8 cellular contexts compared by ENCODE assay signal in the genomic region with DNA sequence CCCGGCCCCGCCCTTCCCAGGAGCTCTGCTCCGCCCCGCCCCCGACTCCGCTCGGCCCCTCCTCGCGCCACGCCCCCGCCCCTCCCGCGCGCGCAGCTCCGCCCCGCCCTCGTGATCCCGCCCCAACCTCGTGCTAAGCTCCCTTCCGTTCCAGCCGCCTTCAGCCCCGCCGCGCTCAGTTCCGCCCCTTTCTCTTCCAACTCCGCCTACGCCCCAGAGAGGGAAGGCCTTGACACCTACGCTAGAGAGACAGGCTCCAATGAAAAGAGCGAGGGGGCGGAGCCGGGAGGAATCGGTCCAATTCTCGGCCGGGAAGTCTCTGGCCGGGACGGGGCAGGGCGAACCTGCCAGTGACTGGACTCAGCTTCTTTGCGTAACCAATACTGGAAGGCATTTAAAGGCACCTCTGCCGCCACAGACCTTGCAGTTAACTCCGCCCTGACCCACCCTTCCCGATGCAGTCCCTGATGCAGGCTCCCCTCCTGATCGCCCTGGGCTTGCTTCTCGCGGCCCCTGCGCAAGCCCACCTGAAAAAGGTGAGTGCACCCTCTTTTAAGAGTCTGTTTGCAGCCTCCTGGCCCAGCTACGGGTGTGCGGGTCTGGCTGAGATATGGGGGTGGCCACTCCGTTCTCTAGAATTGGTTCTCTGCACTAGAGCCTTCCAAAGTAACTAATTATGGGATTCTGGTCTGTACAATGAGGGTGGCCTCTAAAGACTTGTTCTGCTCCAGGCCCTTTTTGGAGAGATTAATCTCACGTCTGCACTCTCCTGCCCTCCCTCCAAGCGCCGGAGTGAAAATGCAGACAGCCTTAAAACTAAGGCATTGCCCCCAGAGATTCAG. TPM values are rescaled to one million over a fixed set of nuclear protein-coding genes. Genes with fewer than 3 reads are reported as not detected.
DNase-seq lines count a peak whose midpoint lies in the region; ATAC-seq and TF ChIP-seq lines count a peak whose summit lies in the region.

A gene (plus strand): TSS at position 424 of the 842 bp plus-strand sequence. CDS start 32 bp downstream, at position 456.

- H3K27ac ChIP-seq in spleen: peak within 1 kb of the TSS; percentile 57 to 94 (median 88)

- H3K9me3 ChIP-seq in spleen: no peaks in the 10 kb centered on the region

- DNase-seq in AG09309 (ENCODE audit: low read depth): peak; percentile 96
- DNase-seq in NCI-H446 (lab: John Stamatoyannopoulos, UW): peak; percentile 94 to 97
- DNase-seq in activated CD4-positive, CD25-positive, alpha-beta regulatory T cell treated with anti-CD3 and anti-CD28 coated beads, Interleukin-2, amount 50 U/mL, for 16 hours (ENCODE audit: low read depth, low spot score): peak; percentile 94
- peak; percentile 95 to 96 for DNase-seq in central memory CD8-positive, alpha-beta T cell (ENCODE audit: low spot score in 2 of 2)
- peak; percentile 99 for DNase-seq in inferior parietal cortex (ENCODE audit: extremely low spot score)
- peak; percentile 100 for DNase-seq in spleen

- peak; percentile 72 to 96 (median 87) for TF ChIP-seq POLR2A in spleen (IDR thresholded peaks at IDR 0.05)

- intact Hi-C loops in spleen (cut with DNase I; ENCODE audit: low total_unique reads): no loop called here

- peaks cover 0 to 1% (median 0%) of the 10 kb centered on the region in 6 donors for H3K36me3 ChIP-seq in spleen

- peaks cover 22 to 74% (median 64%) of the 10 kb centered on the region in 6 donors for H3K4me1 ChIP-seq in spleen

- H3K27me3 Mint-ChIP-seq in central memory CD8-positive, alpha-beta T cell: no peaks in the 10 kb centered on the region

- H3K27ac Mint-ChIP-seq in central memory CD8-positive, alpha-beta T cell (ENCODE audit: low read depth): peak within 1 kb of the TSS; percentile 79

- H3K36me3 Mint-ChIP-seq in central memory CD8-positive, alpha-beta T cell (ENCODE audit: insufficient read depth): peaks cover 9% of the 10 kb centered on the region

- no peak for TF ChIP-seq CTCF in AG09309 (IDR thresholded peaks at IDR 0.05; ENCODE audit: control insufficient read depth, insufficient read depth, low read depth, low read length, missing control alignments)
- TF ChIP-seq CTCF in spleen (IDR thresholded peaks at IDR 0.05 in 8 of 11, conservative IDR thresholded peaks at IDR 0.05 in 3 of 11): no peak

- ATAC-seq in GM19025 (IDR thresholded peaks at IDR 0.05; ENCODE audit: low read depth, unreplicated experiment) (peak; percentile 82), HG03342 (IDR thresholded peaks at IDR 0.05; ENCODE audit: unreplicated experiment) (peak; percentile 86)
- ATAC-seq in central memory CD8-positive, alpha-beta T cell (replicated peaks; ENCODE audit: extremely low read depth, poor library complexity, severe bottlenecking): peak; percentile 98

- H3K4me3 ChIP-seq in AG09309 (ENCODE audit: control insufficient read depth, low read depth, low read length) (peak within 1 kb of the TSS; percentile 77), spleen (peak within 1 kb of the TSS; percentile 64 to 97 (median 81))

- no peaks in the 10 kb centered on the region for H3K9me3 Mint-ChIP-seq in central memory CD8-positive, alpha-beta T cell

- WGBS in spleen, 5 donors: 0 to 2% (median 1%) methylated on average over 28 to 52 of the region's 52 CpGs

- peak within 1 kb of the TSS; percentile 78 for H3K4me3 Mint-ChIP-seq in central memory CD8-positive, alpha-beta T cell

- H3K27me3 ChIP-seq in spleen (replicated peaks in 1 of 7): no peaks in the 10 kb centered on the region

- H3K4me1 Mint-ChIP-seq in central memory CD8-positive, alpha-beta T cell: peaks cover 55% of the 10 kb centered on the region

RNA-seq across cellular contexts. Expression of the gene that starts here (rescaled TPM):
- total RNA-seq in spleen: 10 to 100 TPM; 54.7 to 95.7 (median 73.7) TPM
- polyA plus RNA-seq in spleen: 10 to 100 TPM; 31.6 to 86.2 (median 48.4) TPM

Comparison
In these comparisons a context has a peak if more than half of its experiments do, and no peak if none do; other contexts are left out.
1. Peak in every context shown above with its lines: DNase-seq, ATAC-seq, H3K4me3 ChIP-seq and H3K27ac ChIP-seq.